ENCODE assay signal across 8 cellular contexts in genomic region chr3:33278106-33278672, GRCh38. TPM values are rescaled to one million over a fixed set of nuclear protein-coding genes. Genes with fewer than 3 reads are reported as not detected.
DNase-seq lines count a peak whose midpoint lies in the region; ATAC-seq, FAIRE-seq and TF ChIP-seq lines count a peak whose summit lies in the region.

No MANE protein-coding gene starts in this region.

- H3K27ac ChIP-seq in SK-N-SH (ENCODE audit: low read depth in 2 of 2, low read length in 1 of 2) (0 out of 4 replicates have a peak overlapping the region, but pooled peaks of 1 of the 2 experiments have one; percentile 16), right atrium auricular region (no peak overlapping the region), small intestine (ENCODE audit: low read depth in 1 of 2, low read length in 1 of 2) (no peak overlapping the region)

- ATAC-seq in GM21528 (IDR thresholded peaks at IDR 0.05; ENCODE audit: low FRiP score, unreplicated experiment) = no peak

- H3K9me3 ChIP-seq in SK-N-SH (no peaks in the 10 kb centered on the region), right atrium auricular region (no peaks in the 10 kb centered on the region), small intestine (ENCODE audit: control insufficient read depth, low read depth) (no peaks in the 10 kb centered on the region)

- no peaks in the 10 kb centered on the region for H4K20me1 ChIP-seq in SK-N-SH (ENCODE audit: insufficient read depth)

- H3K36me3 Mint-ChIP-seq in HFFc6 (ENCODE audit: low read depth) = peaks cover 8% of the 10 kb centered on the region; the same call in 1 of the 2 replicates

- DNase-seq in HFFc6 (peak; percentile 6), SK-N-SH (peak; percentile 18), right atrium auricular region (ENCODE audit: low spot score) (no peak), small intestine (peak; percentile 30), DMS153 (lab: John Stamatoyannopoulos, UW) (no peak), middle frontal gyrus (ENCODE audit: extremely low spot score, low spot score) (no peak), T-helper 1 cell (no peak)

- no peak for TF ChIP-seq RAD21 in SK-N-SH (IDR thresholded peaks at IDR 0.05; ENCODE audit: low read length)

- H3K27ac Mint-ChIP-seq in HFFc6 = peak overlapping the region; percentile 51

- H3K4me2 ChIP-seq in SK-N-SH = peak overlapping the region; percentile 71

- peak overlapping the region; percentile 88 for H3K4me3 Mint-ChIP-seq in HFFc6

- H3K4me1 ChIP-seq in SK-N-SH (ENCODE audit: control insufficient read depth in 1 of 2, insufficient read depth in 2 of 2, low read depth in 1 of 2, low read length in 1 of 2) (peaks cover 0 to 7% of the 10 kb centered on the region in 2 experiments; a peak in 2 of 4 replicates), right atrium auricular region (peaks cover 0 to 15% of the 10 kb centered on the region in 2 donors), small intestine (ENCODE audit: control insufficient read depth in 2 of 2, insufficient read depth in 1 of 2, low read depth in 1 of 2, low read length in 1 of 2) (no peaks in the 10 kb centered on the region)

- no peaks in the 10 kb centered on the region for H3K27me3 ChIP-seq in SK-N-SH (ENCODE audit: insufficient read depth)
- H3K27me3 ChIP-seq in right atrium auricular region = no peaks in the 10 kb centered on the region
- peaks cover 0 to 4% of the 10 kb centered on the region in 2 donors for H3K27me3 ChIP-seq in small intestine (ENCODE audit: control insufficient read depth in 2 of 2, insufficient read depth in 2 of 2, low read length in 2 of 2)

- TF ChIP-seq EP300 in SK-N-SH (IDR thresholded peaks at IDR 0.05; ENCODE audit: borderline replicate concordance in 1 of 2, low read depth in 1 of 2, low read length in 1 of 2) = no peak

- WGBS in SK-N-SH (ENCODE audit: low lambda C conversion rate) = 13% methylated on average over 12 of the region's 12 CpGs
- WGBS in small intestine, 3 donors = 4 to 24% (median 16%) methylated on average over 12 of the region's 12 CpGs

- peaks cover 58% of the 10 kb centered on the region for H3K79me2 ChIP-seq in SK-N-SH (ENCODE audit: insufficient read depth)

- POLR2A ChIA-PET in SK-N-SH (lab: Yijun Ruan, JAX) = interaction anchor here (1.3 kb wide), 1 partner anchor 162 kb away, joined by 3 read pairs; the partner anchor contains the start of gene UBP1

- TF ChIP-seq CTCF in HFFc6 (IDR thresholded peaks at IDR 0.05) (no peak), SK-N-SH (IDR thresholded peaks at IDR 0.05) (no peak), right atrium auricular region (IDR thresholded peaks at IDR 0.05) (no peak)

- no peaks in the 10 kb centered on the region for H3K9me2 ChIP-seq in SK-N-SH

- CTCF ChIA-PET in SK-N-SH (lab: Yijun Ruan, JAX) = interaction anchor here (0.7 to 2.5 kb wide), 5 partner anchors 9 to 209 kb away, joined by 3 to 17 read pairs (median 3); no protein-coding TSS in a partner anchor

- H3K36me3 ChIP-seq in SK-N-SH (replicated peaks in 1 of 2; ENCODE audit: control insufficient read depth in 1 of 2, insufficient read depth in 2 of 2, low read length in 1 of 2) (no peaks in the 10 kb centered on the region), right atrium auricular region (no peaks in the 10 kb centered on the region), small intestine (ENCODE audit: control insufficient read depth in 2 of 2, insufficient read depth in 2 of 2, low read length in 2 of 2) (no peaks in the 10 kb centered on the region)

- H3K4me3 ChIP-seq in SK-N-SH (ENCODE audit: low read depth in 2 of 2, low read length in 1 of 2) = peak overlapping the region; percentile 74 to 81
- H3K4me3 ChIP-seq in right atrium auricular region = peak overlapping the region; percentile 86
- H3K4me3 ChIP-seq in small intestine (ENCODE audit: low read depth in 1 of 2, low read length in 2 of 2) = peak overlapping the region in 1 of 2 donors; percentile 36

- H3K9ac ChIP-seq in SK-N-SH = peak overlapping the region; percentile 80

- FAIRE-seq in small intestine (lab: Jason Lieb, UNC) = no peak

- H3K27me3 Mint-ChIP-seq in HFFc6 (ENCODE audit: insufficient read depth) = peaks cover 2% of the 10 kb centered on the region; the same call in 1 of the 2 replicates

- peak overlapping the region; percentile 85 for H2AFZ ChIP-seq in SK-N-SH (ENCODE audit: low read depth)

- 0 out of 2 replicates have a peak, but pooled peaks cover 7% of the 10 kb centered on the region for H3K9me3 Mint-ChIP-seq in HFFc6

- peaks cover 16% of the 10 kb centered on the region for H3F3A ChIP-seq in SK-N-SH (replicated peaks; ENCODE audit: insufficient read depth)

- peaks cover 28% of the 10 kb centered on the region for H3K4me1 Mint-ChIP-seq in HFFc6 (ENCODE audit: low read depth)

TF ChIP-seq in SK-N-SH, 30 proteins besides CTCF, POLR2A, EP300 and RAD21 (continues in another document):
- TF ChIP-seq NRF1 (IDR thresholded peaks at IDR 0.05; ENCODE audit: low read depth, low read length) (no peak), RXRA (IDR thresholded peaks at IDR 0.05; ENCODE audit: borderline replicate concordance, low read depth) (no peak), TCF12 (IDR thresholded peaks at IDR 0.05) (no peak), GATA2 (CRISPR knock-in tag; IDR thresholded peaks at IDR 0.05) (no peak), YY1 (IDR thresholded peaks at IDR 0.05; ENCODE audit: low read depth) (no peak), USF2 (IDR thresholded peaks at IDR 0.05; ENCODE audit: borderline replicate concordance, low read depth, low read length) (no peak), POLR2AphosphoS5 (IDR thresholded peaks at IDR 0.05; ENCODE audit: low read depth, low read length) (no peak), IRF3 (IDR thresholded peaks at IDR 0.05; ENCODE audit: low read depth, low read length) (no peak), REST (IDR thresholded peaks at IDR 0.05; ENCODE audit: low read depth, low read length) (no peak)
- TF ChIP-seq, protein P1, sequence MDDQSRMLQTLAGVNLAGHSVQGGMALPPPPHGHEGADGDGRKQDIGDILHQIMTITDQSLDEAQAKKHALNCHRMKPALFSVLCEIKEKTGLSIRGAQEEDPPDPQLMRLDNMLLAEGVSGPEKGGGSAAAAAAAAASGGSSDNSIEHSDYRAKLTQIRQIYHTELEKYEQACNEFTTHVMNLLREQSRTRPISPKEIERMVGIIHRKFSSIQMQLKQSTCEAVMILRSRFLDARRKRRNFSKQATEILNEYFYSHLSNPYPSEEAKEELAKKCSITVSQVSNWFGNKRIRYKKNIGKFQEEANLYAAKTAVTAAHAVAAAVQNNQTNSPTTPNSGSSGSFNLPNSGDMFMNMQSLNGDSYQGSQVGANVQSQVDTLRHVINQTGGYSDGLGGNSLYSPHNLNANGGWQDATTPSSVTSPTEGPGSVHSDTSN (IDR thresholded peaks at IDR 0.05) = no peak

RNA-seq across cellular contexts. Expression of gene FBXL2, which starts 0.9 kb away (rescaled TPM):
- 10 to 100 TPM in 4 of 6 experiments, 1 to 10 TPM in 2; 8.1 to 12.2 (median 10.3) TPM for total RNA-seq in HFFc6 (2021; fragmentation: NEBNext Ultra II Directional; extraction: Animal tissue kit (Norgen Biotek cat#: 25700))
- polyA plus RNA-seq in SK-N-SH (2012; rRNA removed) = 13.7 and 21.2 TPM in 2 replicates
- 8.1 and 10.1 TPM in 2 replicates for polyA plus RNA-seq in SK-N-SH (2012; cell fraction: cytosol; rRNA removed)
- polyA plus RNA-seq in SK-N-SH (2012; cell fraction: nucleus; rRNA removed) = 56.2 and 64.5 TPM in 2 replicates
- 1 to 10 TPM; 2.0 TPM for total RNA-seq in right atrium auricular region
- polyA plus RNA-seq in small intestine = 1 to 10 TPM in 1 of 3 donors, not detected in 2; 2.8 TPM

RNA-seq across cellular contexts. Expression of gene SUSD5, which starts 59.6 kb away (rescaled TPM):
- under 1 TPM; 0.33 to 0.74 (median 0.43) TPM for total RNA-seq in HFFc6 (2021; fragmentation: NEBNext Ultra II Directional; extraction: Animal tissue kit (Norgen Biotek cat#: 25700))
- 0.97 and 1.2 TPM in 2 replicates for polyA plus RNA-seq in SK-N-SH (2012; rRNA removed)
- 0.77 and 1.3 TPM in 2 replicates for polyA plus RNA-seq in SK-N-SH (2012; cell fraction: cytosol; rRNA removed)
- 0.40 and 1.2 TPM in 2 replicates for polyA plus RNA-seq in SK-N-SH (2012; cell fraction: nucleus; rRNA removed)
- 1 to 10 TPM; 1.1 to 1.7 TPM for total RNA-seq in right atrium auricular region
- polyA plus RNA-seq in small intestine = 1 to 10 TPM in 1 of 3 donors, under 1 TPM in 1, not detected in 1; 0.27 to 2.0 TPM

Comparison
In these comparisons a context has a peak if more than half of its experiments do, and no peak if none do; other contexts are left out.
1. DNase-seq: peak in HFFc6 (single experiment), SK-N-SH (single experiment) and small intestine (single experiment); none in right atrium auricular region (single experiment), DMS153 (single experiment), middle frontal gyrus (single experiment) and T-helper 1 cell (0 of 5).